ENCODE assay signal across 13 cellular contexts in the genomic region with DNA sequence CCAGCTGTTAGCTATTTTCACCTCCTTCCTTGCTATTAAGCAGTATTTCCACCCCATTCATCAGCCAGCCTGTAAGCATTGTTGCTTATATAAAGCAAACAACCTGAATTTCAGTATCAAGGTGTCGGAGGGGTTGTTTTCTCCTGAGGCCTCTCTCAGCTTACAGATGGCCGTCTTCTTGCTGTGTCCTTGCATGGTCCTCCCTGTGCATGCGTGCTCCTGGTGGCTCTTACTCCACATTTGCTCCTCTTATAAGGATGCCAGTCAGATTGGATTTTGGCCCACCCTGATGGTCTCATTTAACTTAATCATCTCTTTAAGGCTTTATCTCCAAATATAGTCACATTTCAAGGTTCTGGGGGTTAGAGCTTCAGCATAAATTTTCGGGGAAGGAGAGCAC. TPM values are rescaled to one million over a fixed set of nuclear protein-coding genes. Genes with fewer than 3 reads are reported as not detected.
DNase-seq lines count a peak whose midpoint lies in the region; ATAC-seq and TF ChIP-seq lines count a peak whose summit lies in the region.
"Had no signal": no experiment of that assay in that cellular context is flagged by ENCODE, and none has a peak within 500 bp of the region (broad histone marks: within the 10 kb centered on the region; RNA-seq: fewer than 3 reads in every experiment).

No MANE protein-coding gene starts in this region.

- TF ChIP-seq EP300 in neural cell (conservative IDR thresholded peaks at IDR 0.05; ENCODE audit: poor library complexity, severe bottlenecking) = no peak

- ATAC-seq in central memory CD8-positive, alpha-beta T cell (replicated peaks; ENCODE audit: extremely low read depth, poor library complexity, severe bottlenecking) = no peak
- ATAC-seq in right cardiac atrium (no peak), T-cell (replicated peaks in 1 of 4) (no peak)

- H3F3A ChIP-seq in Loucy (ENCODE audit: low read depth) (no peaks in the 10 kb centered on the region), neural cell (ENCODE audit: insufficient read depth, low read length, poor library complexity, severe bottlenecking) (no peaks in the 10 kb centered on the region)

- H3K9me3 Mint-ChIP-seq in activated CD4-positive, alpha-beta T cell treated with anti-CD3 and anti-CD28 coated beads, Interleukin-2, amount 10 ng/mL, durations not matched to agents 24 days and 14 days = no peaks in the 10 kb centered on the region
- no peaks in the 10 kb centered on the region for H3K9me3 Mint-ChIP-seq in central memory CD8-positive, alpha-beta T cell
- H3K9me3 Mint-ChIP-seq in T-cell = no peaks in the 10 kb centered on the region

- CTCF ChIA-PET in T-cell (lab: Charles Lee) = interaction anchor here in 1 of 2 donors (0.6 kb wide), 1 partner anchor 11 kb away, joined by 3 read pairs; no protein-coding TSS in a partner anchor

- H3K27ac ChIP-seq in neural cell (ENCODE audit: low read length) (no peak overlapping the region), right cardiac atrium (ENCODE audit: low read length) (no peak overlapping the region)
- H3K27ac ChIP-seq: SJSA1, skin epidermis had no signal

- H3K36me3 Mint-ChIP-seq in activated CD4-positive, alpha-beta T cell treated with anti-CD3 and anti-CD28 coated beads, Interleukin-2, amount 10 ng/mL, durations not matched to agents 24 days and 14 days (ENCODE audit: low read depth) = peaks cover 40% of the 10 kb centered on the region
- peaks cover 45% of the 10 kb centered on the region for H3K36me3 Mint-ChIP-seq in central memory CD8-positive, alpha-beta T cell (ENCODE audit: insufficient read depth)
- H3K36me3 Mint-ChIP-seq in T-cell = peaks cover 24% of the 10 kb centered on the region

- intact Hi-C loops in activated CD4-positive, alpha-beta T cell treated with anti-CD3 and anti-CD28 coated beads, Interleukin-2, amount 10 ng/mL, durations not matched to agents 24 days and 14 days (cut with micrococcal nuclease) = loop anchor here (5.0 kb wide), 1 partner anchor 854 kb away; the partner anchor contains the start of gene BZW1
- intact Hi-C loops in right cardiac atrium (cut with DNase I) = no loop called here

- H3K4me3 Mint-ChIP-seq in activated CD4-positive, alpha-beta T cell treated with anti-CD3 and anti-CD28 coated beads, Interleukin-2, amount 10 ng/mL, durations not matched to agents 24 days and 14 days = peak overlapping the region; percentile 54
- H3K4me3 Mint-ChIP-seq in central memory CD8-positive, alpha-beta T cell = peak overlapping the region; percentile 25
- H3K4me3 Mint-ChIP-seq in T-cell = peak overlapping the region in 1 of 3 donors; percentile 99

- 84% methylated on average over 4 of the region's 4 CpGs for WGBS in right cardiac atrium

- H3K27me3 ChIP-seq in Loucy (ENCODE audit: insufficient read depth, low read length, poor library complexity, severe bottlenecking) (no peaks in the 10 kb centered on the region), neural cell (ENCODE audit: insufficient read depth, low read depth, low read length) (no peaks in the 10 kb centered on the region), right cardiac atrium (ENCODE audit: control insufficient read depth, insufficient read depth) (no peaks in the 10 kb centered on the region)
- H3K27me3 ChIP-seq: SJSA1 had no signal

- peaks cover 37% of the 10 kb centered on the region for H3K4me1 Mint-ChIP-seq in activated CD4-positive, alpha-beta T cell treated with anti-CD3 and anti-CD28 coated beads, Interleukin-2, amount 10 ng/mL, durations not matched to agents 24 days and 14 days
- peaks cover 51% of the 10 kb centered on the region for H3K4me1 Mint-ChIP-seq in central memory CD8-positive, alpha-beta T cell
- H3K4me1 Mint-ChIP-seq in T-cell = peaks cover 36 to 53% (median 49%) of the 10 kb centered on the region in 3 donors

- no peak for DNase-seq in activated CD4-positive, alpha-beta T cell treated with anti-CD3 and anti-CD28 coated beads, Interleukin-2, amount 10 ng/mL, durations not matched to agents 24 days and 14 days
- no peak for DNase-seq in activated CD4-positive, alpha-beta T cell treated with anti-CD3 and anti-CD28 coated beads for 48 hours
- no peak for DNase-seq in central memory CD8-positive, alpha-beta T cell (ENCODE audit: low spot score in 2 of 2)
- DNase-seq in MV-4-11 (lab: John Stamatoyannopoulos, UW) = no peak
- no peak for DNase-seq in right cardiac atrium
- DNase-seq in T-cell = no peak
- DNase-seq: anterior cingulate cortex, NCI-H187, NCI-H510A treated with DMSO at 0.1 percent for 48 hours had no signal

- H3K79me2 ChIP-seq in Loucy (ENCODE audit: insufficient read depth, low read length) (peaks cover 63% of the 10 kb centered on the region), neural cell (replicated peaks; ENCODE audit: insufficient read depth, low read length) (peaks cover 33% of the 10 kb centered on the region)

- H3K9me3 ChIP-seq in Loucy (ENCODE audit: insufficient read depth, low read depth, low read length) (no peaks in the 10 kb centered on the region), neural cell (ENCODE audit: low read length) (no peaks in the 10 kb centered on the region), right cardiac atrium (ENCODE audit: control insufficient read depth, low read length) (no peaks in the 10 kb centered on the region)
- H3K9me3 ChIP-seq: SJSA1 had no signal

- H3K9me2 ChIP-seq in Loucy (replicated peaks; ENCODE audit: low read depth, low read length) (no peaks in the 10 kb centered on the region), neural cell (ENCODE audit: insufficient read depth, low read length) (no peaks in the 10 kb centered on the region)

- peaks cover 40% of the 10 kb centered on the region; the same call in 1 of the 2 replicates for H3K36me3 ChIP-seq in Loucy (ENCODE audit: insufficient read depth, low read length)
- peaks cover 6% of the 10 kb centered on the region for H3K36me3 ChIP-seq in neural cell (ENCODE audit: insufficient read depth, low read length)

- TF ChIP-seq CTCF in Loucy (conservative IDR thresholded peaks at IDR 0.05; ENCODE audit: low read length) (no peak), neural cell (IDR thresholded peaks at IDR 0.05; ENCODE audit: poor library complexity, severe bottlenecking) (no peak)

- H4K20me1 ChIP-seq in Loucy (ENCODE audit: insufficient read depth, low read length, poor library complexity, severe bottlenecking) (peaks cover 12% of the 10 kb centered on the region), neural cell (ENCODE audit: insufficient read depth) (no peaks in the 10 kb centered on the region)

- H3K9ac ChIP-seq in Loucy (ENCODE audit: low read depth, low read length, poor library complexity, severe bottlenecking) (no peak overlapping the region), neural cell (ENCODE audit: low read length) (no peak overlapping the region)

- peak overlapping the region; percentile 100 for H3K4me3 ChIP-seq in Loucy (ENCODE audit: low read length, poor library complexity, severe bottlenecking)
- H3K4me3 ChIP-seq in neural cell (ENCODE audit: low read length) = peak overlapping the region; percentile 41
- no peak overlapping the region for H3K4me3 ChIP-seq in right cardiac atrium (ENCODE audit: low read length)
- H3K4me3 ChIP-seq: SJSA1, skin epidermis had no signal

- H3K4me2 ChIP-seq in Loucy (ENCODE audit: low read depth, low read length, poor library complexity, severe bottlenecking) (peak overlapping the region; percentile 97), neural cell (ENCODE audit: low read length) (no peak overlapping the region)

- H2AFZ ChIP-seq in Loucy (ENCODE audit: low read length) (no peak overlapping the region), neural cell (ENCODE audit: low read depth, low read length) (no peak overlapping the region)

- H3K4me1 ChIP-seq in Loucy (ENCODE audit: insufficient read depth, low read length, poor library complexity, severe bottlenecking) (peaks cover 18% of the 10 kb centered on the region), right cardiac atrium (ENCODE audit: control insufficient read depth, insufficient read depth, low read length) (peaks cover 3% of the 10 kb centered on the region)

- H3K27me3 Mint-ChIP-seq in activated CD4-positive, alpha-beta T cell treated with anti-CD3 and anti-CD28 coated beads, Interleukin-2, amount 10 ng/mL, durations not matched to agents 24 days and 14 days = no peaks in the 10 kb centered on the region
- no peaks in the 10 kb centered on the region for H3K27me3 Mint-ChIP-seq in central memory CD8-positive, alpha-beta T cell
- H3K27me3 Mint-ChIP-seq in T-cell = no peaks in the 10 kb centered on the region

- H3K27ac Mint-ChIP-seq in activated CD4-positive, alpha-beta T cell treated with anti-CD3 and anti-CD28 coated beads, Interleukin-2, amount 10 ng/mL, durations not matched to agents 24 days and 14 days = no peak overlapping the region
- no peak overlapping the region for H3K27ac Mint-ChIP-seq in central memory CD8-positive, alpha-beta T cell (ENCODE audit: low read depth)
- no peak overlapping the region for H3K27ac Mint-ChIP-seq in T-cell

- no peak for TF ChIP-seq RAD21 in neural cell (conservative IDR thresholded peaks at IDR 0.05)

- POLR2A ChIA-PET in T-cell (lab: Charles Lee) = no interaction called here

TF ChIP-seq in neural cell, 6 proteins besides CTCF, POLR2A, EP300 and RAD21 (continues in another document):
- TF ChIP-seq POLR2AphosphoS5 (IDR thresholded peaks at IDR 0.05) = no peak
- no peak for TF ChIP-seq SMC3 (conservative IDR thresholded peaks at IDR 0.05; ENCODE audit: poor library complexity)
- no peak for TF ChIP-seq TAF1 (IDR thresholded peaks at IDR 0.05; ENCODE audit: low read depth)
- TF ChIP-seq MXI1 (conservative IDR thresholded peaks at IDR 0.05; ENCODE audit: poor library complexity, severe bottlenecking) = no peak
- TF ChIP-seq EZH2 (IDR thresholded peaks at IDR 0.05; ENCODE audit: borderline replicate concordance, insufficient read depth, low read length, poor library complexity, severe bottlenecking) = no peak

RNA-seq across cellular contexts. Expression of gene MAIP1, which starts 2.6 kb away (rescaled TPM):
- 27.9 and 29.6 TPM in 2 replicates for total RNA-seq in activated CD4-positive, alpha-beta T cell treated with anti-CD3 and anti-CD28 coated beads, Interleukin-2, amount 10 ng/mL, durations not matched to agents 24 days and 14 days
- polyA plus RNA-seq in neural cell (24.1 and 47.9 TPM in 2 replicates), right cardiac atrium (20.7 TPM)
- 32.4 and 40.4 TPM in 2 replicates for polyA minus RNA-seq in neural cell
- total RNA-seq in right cardiac atrium (10 to 100 TPM; 15.7 to 20.6 (median 19.7) TPM), T-cell (10 to 100 TPM; 13.9 to 29.6 (median 14.7) TPM)

RNA-seq across cellular contexts. Expression of gene TYW5, which starts 2.7 kb away (rescaled TPM):
- 10.9 and 11.7 TPM in 2 replicates for total RNA-seq in activated CD4-positive, alpha-beta T cell treated with anti-CD3 and anti-CD28 coated beads, Interleukin-2, amount 10 ng/mL, durations not matched to agents 24 days and 14 days
- polyA plus RNA-seq in neural cell = 15.2 and 15.8 TPM in 2 replicates
- polyA minus RNA-seq in neural cell = 19.2 and 21.2 TPM in 2 replicates
- 1 to 10 TPM; 2.7 to 3.5 (median 3.1) TPM for total RNA-seq in right cardiac atrium
- 1.7 TPM for polyA plus RNA-seq in right cardiac atrium
- total RNA-seq in T-cell = 10 to 100 TPM in 2 of 5 donors, 1 to 10 TPM in 3; 7.9 to 13.1 (median 9.4) TPM

RNA-seq across cellular contexts. Expression of gene C2orf69, which starts 46.9 kb away (rescaled TPM):
- 17.1 and 17.4 TPM in 2 replicates for total RNA-seq in activated CD4-positive, alpha-beta T cell treated with anti-CD3 and anti-CD28 coated beads, Interleukin-2, amount 10 ng/mL, durations not matched to agents 24 days and 14 days
- polyA plus RNA-seq in neural cell = 13.8 and 17.3 TPM in 2 replicates
- polyA minus RNA-seq in neural cell = 30.2 and 33.0 TPM in 2 replicates
- total RNA-seq in right cardiac atrium = 10 to 100 TPM in 2 of 4 donors, 1 to 10 TPM in 2; 9.3 to 12.5 (median 9.9) TPM
- 6.4 TPM for polyA plus RNA-seq in right cardiac atrium
- total RNA-seq in T-cell = 10 to 100 TPM; 12.3 to 12.9 (median 12.6) TPM
